In the genomic region with DNA sequence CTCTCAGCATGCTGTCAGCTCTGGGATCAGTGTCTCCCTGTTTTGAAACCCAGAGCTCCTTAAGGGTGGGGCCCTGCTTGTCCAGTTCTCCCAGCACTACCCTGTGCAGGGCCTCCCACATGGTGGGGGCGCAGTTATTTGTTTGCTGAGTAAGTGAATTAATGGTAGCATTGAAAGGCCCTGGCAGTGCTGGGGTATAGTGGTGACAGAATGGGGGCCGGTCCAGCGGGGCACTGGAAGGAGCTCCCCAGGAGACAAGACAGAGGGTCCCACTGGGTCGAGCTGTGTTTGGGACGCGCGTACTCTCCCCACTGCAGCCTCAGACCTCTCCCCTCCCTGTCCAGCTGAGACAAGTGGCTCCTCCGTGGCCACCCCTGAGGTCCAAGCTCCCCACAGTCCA, we compare ENCODE assay signal across 27 cellular contexts.
"Had no signal": no experiment of that assay in that cellular context is flagged by ENCODE, and none has a peak within 500 bp of the region (broad histone marks: within the 10 kb centered on the region; RNA-seq: fewer than 3 reads in every experiment).

No MANE protein-coding gene starts in this region.

- H3K9me3 Mint-ChIP-seq: natural killer cell treated with Interleukin-12 subunit alpha and Interleukin-12 subunit beta and Interleukin-15 and Interleukin-18, amount 100 ng/mL, for 72 hours; stimulated activated naive CD8-positive, alpha-beta T cell treated with anti-CD3 and anti-CD28 coated beads, Interleukin-15, Interleukin-2, amounts not matched to agents 100 ng/mL and 50 ng/mL, for 24 hours had no signal

- H3K9me3 ChIP-seq: esophagus muscularis mucosa, gastroesophageal sphincter, mucosa of descending colon, prostate gland, right atrium auricular region, sigmoid colon, transverse colon, upper lobe of right lung, uterus had no signal

- H3K36me3 ChIP-seq: prostate gland, right atrium auricular region, transverse colon, upper lobe of right lung, uterus had no signal

- H3K4me3 Mint-ChIP-seq: mesothelial cell of epicardium; natural killer cell treated with Interleukin-12 subunit alpha and Interleukin-12 subunit beta and Interleukin-15 and Interleukin-18, amount 100 ng/mL, for 72 hours; neural progenitor cell; stimulated activated naive B cell treated with anti-CD40 and anti-IgM and Interleukin-4, amounts not matched to agents 10 μg/mL and 1 μg/mL and 100 μg/mL, for 72 hours; stimulated activated naive CD8-positive, alpha-beta T cell treated with anti-CD3 and anti-CD28 coated beads, Interleukin-15, Interleukin-2, amounts not matched to agents 100 ng/mL and 50 ng/mL, for 24 hours had no signal

- H3K4me2 ChIP-seq: hepatocyte, neural progenitor cell had no signal

- DNase-seq: dorsolateral prefrontal cortex; effector CD4-positive, alpha-beta T cell; foreskin keratinocyte; islet precursor cell; mesenchymal stem cell; mucosa of descending colon; naive B cell; sigmoid colon; small intestine; stimulated activated CD4-positive, alpha-beta T cell treated with anti-CD3 and anti-CD28 coated beads, Interleukin-15, amount 100 ng/mL, for 24 hours; stimulated activated CD4-positive, alpha-beta T cell treated with anti-CD3 and anti-CD28 coated beads, Interleukin-2, amount 100 ng/mL, for 48 hours; stimulated activated naive B cell treated with anti-CD40 and anti-IgM and Interleukin-4, amounts not matched to agents 10 μg/mL and 1 μg/mL and 100 μg/mL, for 72 hours; transverse colon; upper lobe of right lung; uterus had no signal

- H3K4me1 Mint-ChIP-seq: naive B cell; stimulated activated naive B cell treated with anti-CD40 and anti-IgM and Interleukin-4, amounts not matched to agents 10 μg/mL and 1 μg/mL and 100 μg/mL, for 72 hours had no signal

- H3K36me3 Mint-ChIP-seq: natural killer cell treated with Interleukin-12 subunit alpha and Interleukin-12 subunit beta and Interleukin-15 and Interleukin-18, amount 100 ng/mL, for 72 hours had no signal

- H3K4me3 ChIP-seq: dorsolateral prefrontal cortex, esophagus muscularis mucosa, gastroesophageal sphincter, heart left ventricle, hepatocyte, mucosa of descending colon, neural progenitor cell, prostate gland, right atrium auricular region, sigmoid colon, transverse colon, upper lobe of right lung, uterus had no signal

- H3K79me2 ChIP-seq: hepatocyte had no signal

- H3K27me3 Mint-ChIP-seq: naive B cell; natural killer cell treated with Interleukin-12 subunit alpha and Interleukin-12 subunit beta and Interleukin-15 and Interleukin-18, amount 100 ng/mL, for 72 hours; stimulated activated naive B cell treated with anti-CD40 and anti-IgM and Interleukin-4, amounts not matched to agents 10 μg/mL and 1 μg/mL and 100 μg/mL, for 72 hours; stimulated activated naive CD8-positive, alpha-beta T cell treated with anti-CD3 and anti-CD28 coated beads, Interleukin-15, Interleukin-2, amounts not matched to agents 100 ng/mL and 50 ng/mL, for 24 hours had no signal

- H3K27ac Mint-ChIP-seq: mesothelial cell of epicardium; natural killer cell treated with Interleukin-12 subunit alpha and Interleukin-12 subunit beta and Interleukin-15 and Interleukin-18, amount 100 ng/mL, for 72 hours; neural progenitor cell; stimulated activated naive B cell treated with anti-CD40 and anti-IgM and Interleukin-4, amounts not matched to agents 10 μg/mL and 1 μg/mL and 100 μg/mL, for 72 hours; stimulated activated naive CD8-positive, alpha-beta T cell treated with anti-CD3 and anti-CD28 coated beads, Interleukin-15, Interleukin-2, amounts not matched to agents 100 ng/mL and 50 ng/mL, for 24 hours had no signal

- H3K4me1 ChIP-seq: esophagus muscularis mucosa, foreskin keratinocyte, gastroesophageal sphincter, heart left ventricle, prostate gland, right atrium auricular region, sigmoid colon, transverse colon, upper lobe of right lung, uterus had no signal

- H3K27me3 ChIP-seq: dorsolateral prefrontal cortex, esophagus muscularis mucosa, foreskin keratinocyte, gastroesophageal sphincter, heart left ventricle, hepatocyte, neural progenitor cell, right atrium auricular region, sigmoid colon, transverse colon, upper lobe of right lung, uterus had no signal

- ATAC-seq: foreskin keratinocyte; gastroesophageal sphincter; heart left ventricle; mucosa of descending colon; stimulated activated naive B cell treated with anti-CD40 and anti-IgM and Interleukin-4, amounts not matched to agents 10 μg/mL and 1 μg/mL and 100 μg/mL, for 72 hours; upper lobe of right lung had no signal

- H3K9ac ChIP-seq: neural progenitor cell had no signal

- H2AFZ ChIP-seq: hepatocyte, neural progenitor cell had no signal

- H3K27ac ChIP-seq: dorsolateral prefrontal cortex, epithelial cell of prostate, esophagus muscularis mucosa, foreskin keratinocyte, gastroesophageal sphincter, heart left ventricle, hepatocyte, neural progenitor cell, prostate gland, right atrium auricular region, sigmoid colon, transverse colon, upper lobe of right lung, uterus had no signal

- FAIRE-seq: colon, small intestine had no signal
